26 cellular contexts compared by ENCODE assay signal in the genomic region with DNA sequence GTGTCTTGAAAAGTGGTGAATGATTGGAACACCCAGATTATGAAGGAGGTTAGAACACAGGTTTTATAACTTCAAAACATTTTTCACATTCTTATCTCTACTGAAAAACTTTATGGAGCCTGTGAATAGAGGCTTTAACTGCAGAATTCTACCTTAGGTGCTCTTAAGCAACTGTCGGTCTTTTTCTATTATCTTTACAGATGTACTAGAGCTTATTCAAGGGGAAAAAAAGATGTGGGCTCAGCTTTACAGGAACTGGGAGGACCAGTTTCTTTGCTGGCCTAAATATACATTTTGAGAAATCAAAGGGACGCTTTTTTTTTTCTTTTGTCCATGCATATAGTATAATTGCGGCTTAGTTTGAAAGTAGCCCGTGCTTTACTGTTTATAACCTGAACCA. TPM values are rescaled to one million over a fixed set of nuclear protein-coding genes. Genes with fewer than 3 reads are reported as not detected.
DNase-seq lines count a peak whose midpoint lies in the region; ATAC-seq, FAIRE-seq and TF ChIP-seq lines count a peak whose summit lies in the region.
"Had no signal": no experiment of that assay in that cellular context is flagged by ENCODE, and none has a peak within 500 bp of the region (broad histone marks: within the 10 kb centered on the region; RNA-seq: fewer than 3 reads in every experiment).

No MANE protein-coding gene starts in this region.

- H3K4me1 ChIP-seq in left ventricle myocardium inferior (peaks cover under 1% of the 10 kb centered on the region), right cardiac atrium (ENCODE audit: control insufficient read depth, insufficient read depth, low read length) (peaks cover 2% of the 10 kb centered on the region), adipocyte (ENCODE audit: control insufficient read depth, insufficient read depth, low read length) (peaks cover 26% of the 10 kb centered on the region), left lung (no peaks in the 10 kb centered on the region), pancreas (no peaks in the 10 kb centered on the region)
- H3K4me1 ChIP-seq: A549 had no signal

- H3K27me3 ChIP-seq in left ventricle myocardium inferior (ENCODE audit: low read depth) (no peaks in the 10 kb centered on the region), right cardiac atrium (ENCODE audit: control insufficient read depth, insufficient read depth) (no peaks in the 10 kb centered on the region), adipocyte (replicated peaks; ENCODE audit: control insufficient read depth, insufficient read depth, low read length) (no peaks in the 10 kb centered on the region), left lung (no peaks in the 10 kb centered on the region), pancreas (no peaks in the 10 kb centered on the region)
- H3K27me3 ChIP-seq: BLaER1 treated with 17β-estradiol and CSF1 and Interleukin-3, amounts not matched to agents 10 nM and 100 nM had no signal

- no peak overlapping the region for H3K27ac Mint-ChIP-seq in endothelial cell (ENCODE audit: unreplicated experiment)
- H3K27ac Mint-ChIP-seq: CD8-positive, alpha-beta T cell; H9; IgD-negative memory B cell; T-cell had no signal

- no peak overlapping the region for H3K27ac ChIP-seq in left ventricle myocardium inferior (replicated peaks)
- H3K27ac ChIP-seq in right cardiac atrium (ENCODE audit: low read length), result no peak overlapping the region
- H3K27ac ChIP-seq in left lung, result no peak overlapping the region
- H3K27ac ChIP-seq in pancreas, result no peak overlapping the region
- H3K27ac ChIP-seq: A549; BLaER1 treated with 17β-estradiol and CSF1 and Interleukin-3, amounts not matched to agents 10 nM and 100 nM had no signal

- H3K36me3 ChIP-seq in left ventricle myocardium inferior, result no peaks in the 10 kb centered on the region
- no peaks in the 10 kb centered on the region for H3K36me3 ChIP-seq in adipocyte (ENCODE audit: control insufficient read depth, insufficient read depth, low read length, severe bottlenecking)
- H3K36me3 ChIP-seq in left lung, result no peaks in the 10 kb centered on the region
- H3K36me3 ChIP-seq in pancreas, result no peaks in the 10 kb centered on the region
- H3K36me3 ChIP-seq: BLaER1 treated with 17β-estradiol and CSF1 and Interleukin-3, amounts not matched to agents 10 nM and 100 nM had no signal

- H3K9ac ChIP-seq in adipocyte (ENCODE audit: low read length), result peak overlapping the region; percentile 37
- H3K9ac ChIP-seq: BLaER1 treated with 17β-estradiol and CSF1 and Interleukin-3, amounts not matched to agents 10 nM and 100 nM had no signal

- peaks cover 8% of the 10 kb centered on the region for H3K4me1 Mint-ChIP-seq in endothelial cell (ENCODE audit: unreplicated experiment)

- WGBS in right cardiac atrium, result 88% methylated on average over 4 of the region's 4 CpGs
- WGBS in pancreas, 2 donors, result 91 to 92% methylated on average over 4 of the region's 4 CpGs

- TF ChIP-seq CTCF in left ventricle myocardium inferior (IDR thresholded peaks at IDR 0.05; ENCODE audit: borderline replicate concordance) (no peak), left lung (IDR thresholded peaks at IDR 0.05) (no peak), pancreas (IDR thresholded peaks at IDR 0.05) (no peak), endothelial cell (IDR thresholded peaks at IDR 0.05; ENCODE audit: unreplicated experiment) (no peak)

- H3K36me3 Mint-ChIP-seq in endothelial cell (ENCODE audit: low read depth, unreplicated experiment), result no peaks in the 10 kb centered on the region
- H3K36me3 Mint-ChIP-seq: CD8-positive, alpha-beta T cell; T-cell had no signal

- no peaks in the 10 kb centered on the region for H3K9me3 Mint-ChIP-seq in endothelial cell (ENCODE audit: unreplicated experiment)
- H3K9me3 Mint-ChIP-seq: CD8-positive, alpha-beta T cell; IgD-negative memory B cell; T-cell had no signal

- intact Hi-C loops in left ventricle myocardium inferior (cut with micrococcal nuclease) (no loop called here), right cardiac atrium (cut with DNase I) (no loop called here), left lung (cut with DNase I) (no loop called here), pancreas (cut with DNase I) (no loop called here)

- no peak for DNase-seq in left ventricle myocardium inferior
- no peak for DNase-seq in right cardiac atrium
- no peak for DNase-seq in adipocyte (ENCODE audit: low read depth)
- DNase-seq in left lung, result no peak
- DNase-seq in pancreas, result no peak
- DNase-seq in endothelial cell (ENCODE audit: low spot score), result no peak
- DNase-seq: Calu3; CD8-positive, alpha-beta T cell; DMS53; EL; H9; Kasumi-1; NCI-H1105; NCI-H69; NK-92 treated with Interleukin-12 subunit alpha and Interleukin-12 subunit beta, amount 100 ng/mL, for 24 hours; Right ventricle myocardium superior; T-cell had no signal

- FAIRE-seq in pancreas (lab: Jason Lieb, UNC), result no peak
- FAIRE-seq: A549, GM12891, GM19239, HTR-8/SVneo, RCC 7860 had no signal

- no peak for ATAC-seq in right cardiac atrium
- peak; percentile 63 for ATAC-seq in left lung
- ATAC-seq in HG03280 (IDR thresholded peaks at IDR 0.05; ENCODE audit: unreplicated experiment), result no peak
- ATAC-seq in pancreas, result no peak
- no peak for ATAC-seq in GM19455 (IDR thresholded peaks at IDR 0.05; ENCODE audit: unreplicated experiment)
- ATAC-seq: A549; CD8-positive, alpha-beta T cell; T-cell had no signal

- H3K4me3 ChIP-seq in left ventricle myocardium inferior (peak overlapping the region; percentile 29), right cardiac atrium (ENCODE audit: low read length) (no peak overlapping the region), adipocyte (ENCODE audit: low read length) (peak overlapping the region; percentile 58), left lung (no peak overlapping the region), pancreas (no peak overlapping the region)
- H3K4me3 ChIP-seq: A549; BLaER1 treated with 17β-estradiol and CSF1 and Interleukin-3, amounts not matched to agents 10 nM and 100 nM had no signal

- H3K9me3 ChIP-seq in left ventricle myocardium inferior (replicated peaks) (no peaks in the 10 kb centered on the region), right cardiac atrium (ENCODE audit: control insufficient read depth, low read length) (no peaks in the 10 kb centered on the region), adipocyte (ENCODE audit: control insufficient read depth, low read length) (no peaks in the 10 kb centered on the region), left lung (no peaks in the 10 kb centered on the region), pancreas (no peaks in the 10 kb centered on the region)
- H3K9me3 ChIP-seq: A549 had no signal

- no peak overlapping the region for H3K4me3 Mint-ChIP-seq in endothelial cell (ENCODE audit: unreplicated experiment)
- H3K4me3 Mint-ChIP-seq: CD8-positive, alpha-beta T cell; H9; IgD-negative memory B cell; T-cell had no signal

- peaks cover 5% of the 10 kb centered on the region for H3K27me3 Mint-ChIP-seq in endothelial cell (ENCODE audit: unreplicated experiment)
- H3K27me3 Mint-ChIP-seq: IgD-negative memory B cell had no signal

RNA-seq across cellular contexts. Expression of a gene that starts 58.9 kb away (rescaled TPM):
- 3.3 TPM for total RNA-seq in left ventricle myocardium inferior
- 1 to 10 TPM; 4.4 to 5.9 (median 4.9) TPM for total RNA-seq in right cardiac atrium
- polyA plus RNA-seq in right cardiac atrium, result 5.1 TPM
- 10 to 100 TPM; 10.4 to 17.0 TPM for total RNA-seq in left lung
- total RNA-seq in pancreas, result 10 to 100 TPM in 4 of 6 donors, 1 to 10 TPM in 2; 3.8 to 20.9 (median 12.0) TPM
- 1 to 10 TPM; 3.7 to 4.3 TPM for polyA plus RNA-seq in pancreas
- 23.2 TPM for total RNA-seq in endothelial cell (ENCODE audit: unreplicated experiment)

Comparison
In these comparisons a context has a peak if more than half of its experiments do, and no peak if none do; other contexts are left out.
1. H3K4me3 ChIP-seq: peak in left ventricle myocardium inferior (single experiment) and adipocyte (single experiment); none in right cardiac atrium (single experiment), left lung (0 of 2) and pancreas (0 of 4).